In genomic region chr6:24330137-24330732, GRCh38 we compare ENCODE assay signal across 1 cellular context.
TF ChIP-seq lines count a peak whose summit lies in the region.

No MANE protein-coding gene starts in this region.

TF ChIP-seq in HepG2, 621 proteins besides CTCF, POLR2A, EP300 and RAD21 (continued from another document and continues in another):
- TF ChIP-seq, protein P1, sequence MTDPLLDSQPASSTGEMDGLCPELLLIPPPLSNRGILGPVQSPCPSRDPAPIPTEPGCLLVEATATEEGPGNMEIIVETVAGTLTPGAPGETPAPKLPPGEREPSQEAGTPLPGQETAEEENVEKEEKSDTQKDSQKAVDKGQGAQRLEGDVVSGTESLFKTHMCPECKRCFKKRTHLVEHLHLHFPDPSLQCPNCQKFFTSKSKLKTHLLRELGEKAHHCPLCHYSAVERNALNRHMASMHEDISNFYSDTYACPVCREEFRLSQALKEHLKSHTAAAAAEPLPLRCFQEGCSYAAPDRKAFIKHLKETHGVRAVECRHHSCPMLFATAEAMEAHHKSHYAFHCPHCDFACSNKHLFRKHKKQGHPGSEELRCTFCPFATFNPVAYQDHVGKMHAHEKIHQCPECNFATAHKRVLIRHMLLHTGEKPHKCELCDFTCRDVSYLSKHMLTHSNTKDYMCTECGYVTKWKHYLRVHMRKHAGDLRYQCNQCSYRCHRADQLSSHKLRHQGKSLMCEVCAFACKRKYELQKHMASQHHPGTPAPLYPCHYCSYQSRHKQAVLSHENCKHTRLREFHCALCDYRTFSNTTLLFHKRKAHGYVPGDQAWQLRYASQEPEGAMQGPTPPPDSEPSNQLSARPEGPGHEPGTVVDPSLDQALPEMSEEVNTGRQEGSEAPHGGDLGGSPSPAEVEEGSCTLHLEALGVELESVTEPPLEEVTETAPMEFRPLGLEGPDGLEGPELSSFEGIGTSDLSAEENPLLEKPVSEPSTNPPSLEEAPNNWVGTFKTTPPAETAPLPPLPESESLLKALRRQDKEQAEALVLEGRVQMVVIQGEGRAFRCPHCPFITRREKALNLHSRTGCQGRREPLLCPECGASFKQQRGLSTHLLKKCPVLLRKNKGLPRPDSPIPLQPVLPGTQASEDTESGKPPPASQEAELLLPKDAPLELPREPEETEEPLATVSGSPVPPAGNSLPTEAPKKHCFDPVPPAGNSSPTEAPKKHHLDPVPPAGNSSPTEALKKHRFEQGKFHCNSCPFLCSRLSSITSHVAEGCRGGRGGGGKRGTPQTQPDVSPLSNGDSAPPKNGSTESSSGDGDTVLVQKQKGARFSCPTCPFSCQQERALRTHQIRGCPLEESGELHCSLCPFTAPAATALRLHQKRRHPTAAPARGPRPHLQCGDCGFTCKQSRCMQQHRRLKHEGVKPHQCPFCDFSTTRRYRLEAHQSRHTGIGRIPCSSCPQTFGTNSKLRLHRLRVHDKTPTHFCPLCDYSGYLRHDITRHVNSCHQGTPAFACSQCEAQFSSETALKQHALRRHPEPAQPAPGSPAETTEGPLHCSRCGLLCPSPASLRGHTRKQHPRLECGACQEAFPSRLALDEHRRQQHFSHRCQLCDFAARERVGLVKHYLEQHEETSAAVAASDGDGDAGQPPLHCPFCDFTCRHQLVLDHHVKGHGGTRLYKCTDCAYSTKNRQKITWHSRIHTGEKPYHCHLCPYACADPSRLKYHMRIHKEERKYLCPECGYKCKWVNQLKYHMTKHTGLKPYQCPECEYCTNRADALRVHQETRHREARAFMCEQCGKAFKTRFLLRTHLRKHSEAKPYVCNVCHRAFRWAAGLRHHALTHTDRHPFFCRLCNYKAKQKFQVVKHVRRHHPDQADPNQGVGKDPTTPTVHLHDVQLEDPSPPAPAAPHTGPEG (CRISPR knock-in tag; IDR thresholded peaks at IDR 0.05): no peak
- TF ChIP-seq, protein P2, sequence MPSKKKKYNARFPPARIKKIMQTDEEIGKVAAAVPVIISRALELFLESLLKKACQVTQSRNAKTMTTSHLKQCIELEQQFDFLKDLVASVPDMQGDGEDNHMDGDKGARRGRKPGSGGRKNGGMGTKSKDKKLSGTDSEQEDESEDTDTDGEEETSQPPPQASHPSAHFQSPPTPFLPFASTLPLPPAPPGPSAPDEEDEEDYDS (CRISPR knock-in tag; IDR thresholded peaks at IDR 0.05): peak; percentile 71
- TF ChIP-seq ARNT (IDR thresholded peaks at IDR 0.05) (no peak), ZNF800 (CRISPR knock-in tag; IDR thresholded peaks at IDR 0.05) (peak; percentile 81), PHF5A (CRISPR knock-in tag; IDR thresholded peaks at IDR 0.05; ENCODE audit: low read depth, unreplicated experiment) (peak; percentile 68), ZNF558 (CRISPR knock-in tag; IDR thresholded peaks at IDR 0.05; ENCODE audit: borderline replicate concordance) (no peak), ZNF883 (CRISPR knock-in tag; IDR thresholded peaks at IDR 0.05; ENCODE audit: not compliant biosample characterization) (no peak), HNRNPUL1 (IDR thresholded peaks at IDR 0.05; ENCODE audit: low read depth, low read length) (no peak), ZBTB37 (CRISPR knock-in tag; IDR thresholded peaks at IDR 0.05) (no peak), ZSCAN29 (CRISPR knock-in tag; conservative IDR thresholded peaks at IDR 0.05) (no peak; the same call in 1 of the 2 replicates), MXD4 (CRISPR knock-in tag; IDR thresholded peaks at IDR 0.05) (no peak; the same call in 1 of the 2 replicates), HNF4G (IDR thresholded peaks at IDR 0.05; ENCODE audit: borderline replicate concordance, low read depth, low read length) (peak; percentile 85), HNF4G (CRISPR knock-in tag; IDR thresholded peaks at IDR 0.05; ENCODE audit: borderline replicate concordance, low read depth) (no peak; the same call in 1 of the 2 replicates), SUZ12 (IDR thresholded peaks at IDR 0.05; ENCODE audit: low read depth, low read length) (no peak), RARA (CRISPR knock-in tag; IDR thresholded peaks at IDR 0.05) (peak; percentile 93), ZNF672 (CRISPR knock-in tag; IDR thresholded peaks at IDR 0.05) (no peak), CHD4 (IDR thresholded peaks at IDR 0.05; ENCODE audit: borderline replicate concordance, low read length) (peak; percentile 79), GPN1 (CRISPR knock-in tag; IDR thresholded peaks at IDR 0.05; ENCODE audit: borderline replicate concordance) (no peak), NFIB (CRISPR knock-in tag; IDR thresholded peaks at IDR 0.05; ENCODE audit: borderline replicate concordance) (no peak), ZNF354B (CRISPR knock-in tag; IDR thresholded peaks at IDR 0.05) (no peak), ELF3 (CRISPR knock-in tag; IDR thresholded peaks at IDR 0.05) (no peak; the same call in 1 of the 2 replicates), NCOA2 (CRISPR knock-in tag; IDR thresholded peaks at IDR 0.05) (peak; percentile 97), ZNF431 (CRISPR knock-in tag; IDR thresholded peaks at IDR 0.05; ENCODE audit: borderline replicate concordance, low read depth) (no peak; the same call in 1 of the 2 replicates), HNRNPLL (IDR thresholded peaks at IDR 0.05; ENCODE audit: low read depth, low read length, poor library complexity, severe bottlenecking) (no peak), ZNF276 (CRISPR knock-in tag; IDR thresholded peaks at IDR 0.05; ENCODE audit: low read depth) (no peak), ZNF337 (CRISPR knock-in tag; IDR thresholded peaks at IDR 0.05; ENCODE audit: borderline replicate concordance, low read depth) (no peak), BRD4 (CRISPR knock-in tag; IDR thresholded peaks at IDR 0.05) (no peak), ATRX (CRISPR knock-in tag; IDR thresholded peaks at IDR 0.05; ENCODE audit: borderline replicate concordance) (no peak), SIN3A (IDR thresholded peaks at IDR 0.05; ENCODE audit: borderline replicate concordance, low read depth, low read length) (peak; percentile 64; the same call in 1 of the 2 replicates), ZNF496 (CRISPR knock-in tag; IDR thresholded peaks at IDR 0.05; ENCODE audit: insufficient replicate concordance) (no peak), PAX8 (CRISPR knock-in tag; IDR thresholded peaks at IDR 0.05; ENCODE audit: borderline replicate concordance) (no peak), ZNF143 (CRISPR knock-in tag; IDR thresholded peaks at IDR 0.05) (no peak), REXO4 (CRISPR knock-in tag; IDR thresholded peaks at IDR 0.05; ENCODE audit: borderline replicate concordance) (no peak), ISL2 (CRISPR knock-in tag; IDR thresholded peaks at IDR 0.05) (peak; percentile 100), RXRB (CRISPR knock-in tag; IDR thresholded peaks at IDR 0.05; ENCODE audit: borderline replicate concordance) (peak; percentile 86), MYC (CRISPR knock-in tag; IDR thresholded peaks at IDR 0.05; ENCODE audit: borderline replicate concordance) (no peak), FOXJ3 (CRISPR knock-in tag; IDR thresholded peaks at IDR 0.05; ENCODE audit: borderline replicate concordance) (peak; percentile 96)
- TF ChIP-seq, protein P3, sequence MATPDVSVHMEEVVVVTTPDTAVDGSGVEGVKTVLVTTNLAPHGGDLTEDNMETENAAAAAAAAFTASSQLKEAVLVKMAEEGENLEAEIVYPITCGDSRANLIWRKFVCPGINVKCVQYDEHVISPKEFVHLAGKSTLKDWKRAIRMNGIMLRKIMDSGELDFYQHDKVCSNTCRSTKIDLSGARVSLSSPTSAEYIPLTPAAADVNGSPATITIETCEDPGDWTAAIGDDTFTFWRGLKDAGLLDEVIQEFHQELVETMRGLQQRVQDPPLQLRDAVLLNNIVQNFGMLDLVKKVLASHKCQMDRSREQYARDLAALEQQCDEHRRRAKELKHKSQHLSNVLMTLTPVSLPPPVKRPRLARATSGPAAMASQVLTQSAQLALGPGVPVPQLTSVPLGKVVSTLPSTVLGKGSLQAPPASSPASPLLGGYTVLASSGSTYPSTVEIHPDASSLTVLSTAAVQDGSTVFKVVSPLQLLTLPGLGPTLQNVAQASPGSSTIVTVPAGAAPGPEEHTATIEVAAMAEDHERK (CRISPR knock-in tag; IDR thresholded peaks at IDR 0.05; ENCODE audit: low read depth): no peak
- TF ChIP-seq, protein P4, sequence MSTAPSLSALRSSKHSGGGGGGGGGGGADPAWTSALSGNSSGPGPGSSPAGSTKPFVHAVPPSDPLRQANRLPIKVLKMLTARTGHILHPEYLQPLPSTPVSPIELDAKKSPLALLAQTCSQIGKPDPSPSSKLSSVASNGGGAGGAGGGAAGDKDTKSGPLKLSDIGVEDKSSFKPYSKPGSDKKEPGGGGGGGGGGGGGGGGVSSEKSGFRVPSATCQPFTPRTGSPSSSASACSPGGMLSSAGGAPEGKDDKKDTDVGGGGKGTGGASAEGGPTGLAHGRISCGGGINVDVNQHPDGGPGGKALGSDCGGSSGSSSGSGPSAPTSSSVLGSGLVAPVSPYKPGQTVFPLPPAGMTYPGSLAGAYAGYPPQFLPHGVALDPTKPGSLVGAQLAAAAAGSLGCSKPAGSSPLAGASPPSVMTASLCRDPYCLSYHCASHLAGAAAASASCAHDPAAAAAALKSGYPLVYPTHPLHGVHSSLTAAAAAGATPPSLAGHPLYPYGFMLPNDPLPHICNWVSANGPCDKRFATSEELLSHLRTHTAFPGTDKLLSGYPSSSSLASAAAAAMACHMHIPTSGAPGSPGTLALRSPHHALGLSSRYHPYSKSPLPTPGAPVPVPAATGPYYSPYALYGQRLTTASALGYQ (CRISPR knock-in tag; IDR thresholded peaks at IDR 0.05): peak; percentile 99
- TF ChIP-seq, protein P5, sequence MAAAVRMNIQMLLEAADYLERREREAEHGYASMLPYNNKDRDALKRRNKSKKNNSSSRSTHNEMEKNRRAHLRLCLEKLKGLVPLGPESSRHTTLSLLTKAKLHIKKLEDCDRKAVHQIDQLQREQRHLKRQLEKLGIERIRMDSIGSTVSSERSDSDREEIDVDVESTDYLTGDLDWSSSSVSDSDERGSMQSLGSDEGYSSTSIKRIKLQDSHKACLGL (CRISPR knock-in tag; IDR thresholded peaks at IDR 0.05): no peak
- TF ChIP-seq, protein P6, sequence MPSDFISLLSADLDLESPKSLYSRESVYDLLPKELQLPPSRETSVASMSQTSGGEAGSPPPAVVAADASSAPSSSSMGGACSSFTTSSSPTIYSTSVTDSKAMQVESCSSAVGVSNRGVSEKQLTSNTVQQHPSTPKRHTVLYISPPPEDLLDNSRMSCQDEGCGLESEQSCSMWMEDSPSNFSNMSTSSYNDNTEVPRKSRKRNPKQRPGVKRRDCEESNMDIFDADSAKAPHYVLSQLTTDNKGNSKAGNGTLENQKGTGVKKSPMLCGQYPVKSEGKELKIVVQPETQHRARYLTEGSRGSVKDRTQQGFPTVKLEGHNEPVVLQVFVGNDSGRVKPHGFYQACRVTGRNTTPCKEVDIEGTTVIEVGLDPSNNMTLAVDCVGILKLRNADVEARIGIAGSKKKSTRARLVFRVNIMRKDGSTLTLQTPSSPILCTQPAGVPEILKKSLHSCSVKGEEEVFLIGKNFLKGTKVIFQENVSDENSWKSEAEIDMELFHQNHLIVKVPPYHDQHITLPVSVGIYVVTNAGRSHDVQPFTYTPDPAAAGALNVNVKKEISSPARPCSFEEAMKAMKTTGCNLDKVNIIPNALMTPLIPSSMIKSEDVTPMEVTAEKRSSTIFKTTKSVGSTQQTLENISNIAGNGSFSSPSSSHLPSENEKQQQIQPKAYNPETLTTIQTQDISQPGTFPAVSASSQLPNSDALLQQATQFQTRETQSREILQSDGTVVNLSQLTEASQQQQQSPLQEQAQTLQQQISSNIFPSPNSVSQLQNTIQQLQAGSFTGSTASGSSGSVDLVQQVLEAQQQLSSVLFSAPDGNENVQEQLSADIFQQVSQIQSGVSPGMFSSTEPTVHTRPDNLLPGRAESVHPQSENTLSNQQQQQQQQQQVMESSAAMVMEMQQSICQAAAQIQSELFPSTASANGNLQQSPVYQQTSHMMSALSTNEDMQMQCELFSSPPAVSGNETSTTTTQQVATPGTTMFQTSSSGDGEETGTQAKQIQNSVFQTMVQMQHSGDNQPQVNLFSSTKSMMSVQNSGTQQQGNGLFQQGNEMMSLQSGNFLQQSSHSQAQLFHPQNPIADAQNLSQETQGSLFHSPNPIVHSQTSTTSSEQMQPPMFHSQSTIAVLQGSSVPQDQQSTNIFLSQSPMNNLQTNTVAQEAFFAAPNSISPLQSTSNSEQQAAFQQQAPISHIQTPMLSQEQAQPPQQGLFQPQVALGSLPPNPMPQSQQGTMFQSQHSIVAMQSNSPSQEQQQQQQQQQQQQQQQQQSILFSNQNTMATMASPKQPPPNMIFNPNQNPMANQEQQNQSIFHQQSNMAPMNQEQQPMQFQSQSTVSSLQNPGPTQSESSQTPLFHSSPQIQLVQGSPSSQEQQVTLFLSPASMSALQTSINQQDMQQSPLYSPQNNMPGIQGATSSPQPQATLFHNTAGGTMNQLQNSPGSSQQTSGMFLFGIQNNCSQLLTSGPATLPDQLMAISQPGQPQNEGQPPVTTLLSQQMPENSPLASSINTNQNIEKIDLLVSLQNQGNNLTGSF (CRISPR knock-in tag; IDR thresholded peaks at IDR 0.05): no peak
